13 cellular contexts compared by ENCODE assay signal in the genomic region with DNA sequence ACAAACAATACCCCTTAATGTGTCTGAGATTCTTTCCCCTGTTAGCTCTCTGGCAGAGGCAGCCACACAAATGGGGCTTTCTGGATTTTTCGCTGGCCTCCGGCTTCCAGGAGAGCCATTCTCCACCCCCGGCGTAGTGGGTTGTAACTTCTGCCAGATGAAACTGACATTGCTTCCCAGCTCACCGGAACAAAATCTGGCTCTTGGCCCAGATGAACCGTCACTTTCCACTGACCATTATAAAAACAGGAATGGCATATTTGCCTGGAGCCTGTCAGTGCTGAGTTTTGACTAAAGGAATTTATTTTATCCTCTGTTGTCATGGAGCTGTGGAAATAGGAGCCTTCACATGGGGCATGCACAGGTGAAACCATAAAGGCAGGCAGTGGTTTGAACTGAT.
DNase-seq lines count a peak whose midpoint lies in the region; ATAC-seq and TF ChIP-seq lines count a peak whose summit lies in the region.
"Had no signal": no experiment of that assay in that cellular context is flagged by ENCODE, and none has a peak within 500 bp of the region (broad histone marks: within the 10 kb centered on the region; RNA-seq: fewer than 3 reads in every experiment).

No MANE protein-coding gene starts in this region.

- no peak overlapping the region for H3K27ac ChIP-seq in breast epithelium

- DNase-seq in COLO668 (lab: John Stamatoyannopoulos, UW; ENCODE audit: unreplicated experiment) (peak; percentile 41), LoVo (ENCODE audit: low spot score) (peak; percentile 1), breast epithelium (ENCODE audit: low spot score in 2 of 2) (peak in 1 of 2 donors; percentile 30), lung microvascular endothelial cell (ENCODE audit: low read depth in 2 of 2) (peak; percentile 19 to 95), NCI-H2227 (lab: John Stamatoyannopoulos, UW; ENCODE audit: unreplicated experiment) (no peak), iPS-NIHi11 (ENCODE audit: low spot score) (no peak)
- DNase-seq in activated naive CD4-positive, alpha-beta T cell treated with anti-CD3 and anti-CD28 coated beads, Interleukin-2, amount 50 U/mL, for 72 hours (ENCODE audit: low spot score in 2 of 2), result no peak
- DNase-seq: activated CD4-positive, alpha-beta T cell treated with anti-CD3 and anti-CD28 coated beads for 4 hours; CD4-positive, CD25-positive, alpha-beta regulatory T cell; NCI-H82; stimulated activated CD4-positive, alpha-beta T cell treated with anti-CD3 and anti-CD28 coated beads, Interleukin-15, amount 100 ng/mL, for 24 hours had no signal

- no peak overlapping the region for H3K27ac Mint-ChIP-seq in activated naive CD4-positive, alpha-beta T cell treated with anti-CD3 and anti-CD28 coated beads, Interleukin-2, amount 50 U/mL, for 72 hours
- H3K27ac Mint-ChIP-seq: activated T-helper 1 cell treated with anti-CD3 and anti-CD28 coated beads, Interleukin-12 subunit alpha, Interleukin-12 subunit beta, Interleukin-2, Interleukin-4 antibody, amounts not matched to agents 30 ng/mL and 10 ng/mL and 1 ng/mL, durations not matched to agents 14 hours and 24 hours and 36 hours; CD4-positive, CD25-positive, alpha-beta regulatory T cell had no signal

- peaks cover 0 to 4% of the 10 kb centered on the region in 2 donors for H3K27me3 ChIP-seq in breast epithelium

- TF ChIP-seq CTCF in breast epithelium (IDR thresholded peaks at IDR 0.05), result no peak

- peaks cover 10 to 15% of the 10 kb centered on the region in 2 donors for H3K9me3 ChIP-seq in breast epithelium

- no peaks in the 10 kb centered on the region for H3K36me3 ChIP-seq in breast epithelium

- ATAC-seq in activated naive CD4-positive, alpha-beta T cell treated with anti-CD3 and anti-CD28 coated beads, Interleukin-2, amount 50 U/mL, for 72 hours, result no peak
- ATAC-seq in GM19455 (IDR thresholded peaks at IDR 0.05; ENCODE audit: unreplicated experiment), result no peak

- no peak for TF ChIP-seq POLR2A in breast epithelium (IDR thresholded peaks at IDR 0.05)

- intact Hi-C loops in breast epithelium (cut with DNase I; ENCODE audit: low total_unique reads), result no loop called here

- H3K36me3 Mint-ChIP-seq in activated naive CD4-positive, alpha-beta T cell treated with anti-CD3 and anti-CD28 coated beads, Interleukin-2, amount 50 U/mL, for 72 hours, result peaks cover 4 to 15% of the 10 kb centered on the region in 2 donors
- H3K36me3 Mint-ChIP-seq: CD4-positive, CD25-positive, alpha-beta regulatory T cell had no signal

- H3K4me1 ChIP-seq in breast epithelium, result peaks cover 0 to 2% of the 10 kb centered on the region in 2 donors

- peaks cover 5 to 9% of the 10 kb centered on the region in 2 donors for H3K9me3 Mint-ChIP-seq in activated naive CD4-positive, alpha-beta T cell treated with anti-CD3 and anti-CD28 coated beads, Interleukin-2, amount 50 U/mL, for 72 hours
- H3K9me3 Mint-ChIP-seq: activated T-helper 1 cell treated with anti-CD3 and anti-CD28 coated beads, Interleukin-12 subunit alpha, Interleukin-12 subunit beta, Interleukin-2, Interleukin-4 antibody, amounts not matched to agents 30 ng/mL and 10 ng/mL and 1 ng/mL, durations not matched to agents 14 hours and 24 hours and 36 hours had no signal

- H3K4me3 ChIP-seq in breast epithelium, result peak overlapping the region in 2 of 3 donors; percentile 18 to 41

Comparison
In these comparisons a context has a peak if more than half of its experiments do, and no peak if none do; other contexts are left out.
1. DNase-seq: peak in COLO668 (single experiment), LoVo (single experiment) and lung microvascular endothelial cell (2 of 2); none in activated naive CD4-positive, alpha-beta T cell treated with anti-CD3 and anti-CD28 coated beads, Interleukin-2, amount 50 U/mL, for 72 hours (0 of 2), NCI-H2227 (single experiment) and iPS-NIHi11 (single experiment).